Comparison of ENCODE assay signal across 27 cellular contexts in genomic region chr6:55131616-55132015, GRCh38. TPM values are rescaled to one million over a fixed set of nuclear protein-coding genes. Genes with fewer than 3 reads are reported as not detected.
"Had no signal": no experiment of that assay in that cellular context is flagged by ENCODE, and none has a peak within 500 bp of the region (broad histone marks: within the 10 kb centered on the region; RNA-seq: fewer than 3 reads in every experiment).

No MANE protein-coding gene starts in this region.

- ATAC-seq: heart left ventricle; lower lobe of right lung; natural killer cell treated with Interleukin-12 subunit alpha and Interleukin-12 subunit beta and Interleukin-15 and Interleukin-18, amount 100 ng/mL, for 72 hours had no signal

- H3K4me2 ChIP-seq: neural progenitor cell had no signal

- H3K4me3 ChIP-seq: coronary artery, heart left ventricle, left ventricle myocardium inferior, lower lobe of right lung, neural progenitor cell, prostate gland, stomach, thoracic aorta, transverse colon had no signal

- H3K27me3 ChIP-seq: heart left ventricle, neural progenitor cell, stomach, transverse colon had no signal

- H3K9me3 ChIP-seq: lower lobe of right lung, prostate gland, thoracic aorta, transverse colon had no signal

- H3K79me2 ChIP-seq: parathyroid adenoma had no signal

- DNase-seq: effector CD4-positive, alpha-beta T cell; endodermal cell; foreskin melanocyte; heart left ventricle; hippocampal formation; left ventricle myocardium inferior; lower lobe of right lung; midbrain; nucleus accumbens; retina; small intestine; stimulated activated CD4-positive, alpha-beta T cell treated with anti-CD3 and anti-CD28 coated beads, Interleukin-12 subunit alpha, Interleukin-12 subunit beta, amount 100 ng/mL, for 4 hours; stimulated activated naive CD4-positive, alpha-beta T cell; stomach; substantia nigra; transverse colon had no signal

- H2AFZ ChIP-seq: neural progenitor cell, parathyroid adenoma had no signal

- H3K4me1 ChIP-seq: heart left ventricle, left ventricle myocardium inferior, lower lobe of right lung, neural progenitor cell, parathyroid adenoma, prostate gland, stomach, transverse colon had no signal

- FAIRE-seq: endothelial cell of umbilical vein had no signal

- H3K27ac ChIP-seq: coronary artery, heart left ventricle, left ventricle myocardium inferior, lower lobe of right lung, neural progenitor cell, parathyroid adenoma, prostate gland, stomach, thoracic aorta, transverse colon had no signal

- H3K9ac ChIP-seq: neural progenitor cell, parathyroid adenoma had no signal

- H3K36me3 ChIP-seq: heart left ventricle, left ventricle myocardium inferior, lower lobe of right lung, neural progenitor cell, prostate gland, stomach, thoracic aorta, transverse colon had no signal

RNA-seq across cellular contexts. Expression of gene HCRTR2, which starts 42.7 kb away (rescaled TPM):
- total RNA-seq: chondrocyte; dermis microvascular lymphatic vessel endothelial cell; endothelial cell of umbilical vein; heart left ventricle; left ventricle myocardium inferior; lower lobe of right lung; natural killer cell treated with Interleukin-12 subunit alpha and Interleukin-12 subunit beta and Interleukin-15 and Interleukin-18, amount 100 ng/mL, for 72 hours; prostate gland; stomach; thoracic aorta; transverse colon; ureter had no signal
- polyA plus RNA-seq: endothelial cell of umbilical vein, esophagus, small intestine, stomach had no signal
